9 cellular contexts compared by ENCODE assay signal in genomic region chr10:59580257-59580863, GRCh38.
A peak's percentile ranks its signal among the peaks of the same experiment; 100 is the strongest.
DNase-seq lines count a peak whose midpoint lies in the region; ATAC-seq, FAIRE-seq and TF ChIP-seq lines count a peak whose summit lies in the region.
"Had no signal": no experiment of that assay in that cellular context is flagged by ENCODE, and none has a peak within 500 bp of the region (broad histone marks: within the 10 kb centered on the region; RNA-seq: fewer than 3 reads in every experiment).

No MANE protein-coding gene starts in this region.

- no peaks in the 10 kb centered on the region for H3K27me3 ChIP-seq in body of pancreas
- H3K27me3 ChIP-seq in HepG2 (ENCODE audit: control insufficient read depth in 1 of 2, insufficient read depth in 2 of 2, low read length in 2 of 2), result no peaks in the 10 kb centered on the region; a peak in 2 of 5 replicates

- no peaks in the 10 kb centered on the region for H4K20me1 ChIP-seq in HepG2 (ENCODE audit: insufficient read depth, low read length)

- in situ Hi-C loops in HepG2 (cut with HindIII; ENCODE audit: extremely low pct_ligation_motif_present, low pct_unique_long_range_greater_than_20kb), result loop anchor here (25.0 kb wide), 1 partner anchor 668 kb away; no protein-coding TSS in a partner anchor

- CTCF ChIA-PET in HepG2 (lab: Yijun Ruan, JAX; ENCODE audit: low intra/inter-chr PET ratio, low total read pairs), result no interaction called here

- TF ChIP-seq EP300 in HepG2 (IDR thresholded peaks at IDR 0.05; ENCODE audit: low read depth in 2 of 2, low read length in 2 of 2), result no peak
- no peak for TF ChIP-seq EP300 in HepG2 (CRISPR knock-in tag; IDR thresholded peaks at IDR 0.05; ENCODE audit: borderline replicate concordance)

- FAIRE-seq in HepG2 (lab: Jason Lieb, UNC), result no peak

- intact Hi-C loops in body of pancreas (cut with DNase I) (no loop called here), HepG2 (cut with micrococcal nuclease; ENCODE audit: unreplicated experiment) (loop anchor here (1.0 kb wide), 1 partner anchor 798 kb away; no protein-coding TSS in a partner anchor)

- no peak for TF ChIP-seq RAD21 in HepG2 (CRISPR knock-in tag; IDR thresholded peaks at IDR 0.05)

- H3K9me3 ChIP-seq in body of pancreas, result no peaks in the 10 kb centered on the region
- no peaks in the 10 kb centered on the region for H3K9me3 ChIP-seq in HepG2 (ENCODE audit: low read length)

- no peak for ATAC-seq in body of pancreas
- no peak for ATAC-seq in HepG2
- ATAC-seq in HG02571 (IDR thresholded peaks at IDR 0.05; ENCODE audit: unreplicated experiment), result no peak
- no peak for ATAC-seq in HG02840 (IDR thresholded peaks at IDR 0.05; ENCODE audit: low FRiP score, unreplicated experiment)
- no peak for ATAC-seq in GM19395 (IDR thresholded peaks at IDR 0.05; ENCODE audit: unreplicated experiment)

- no peaks in the 10 kb centered on the region for H3K4me1 ChIP-seq in body of pancreas
- no peaks in the 10 kb centered on the region for H3K4me1 ChIP-seq in HepG2 (ENCODE audit: insufficient read depth, low read length)

- TF ChIP-seq CTCF in body of pancreas (IDR thresholded peaks at IDR 0.05) (peak in 5 of 7 experiments; percentile 19 to 48 (median 44)), HepG2 (CRISPR knock-in tag; IDR thresholded peaks at IDR 0.05) (peak; percentile 44)

- H3K4me2 ChIP-seq in HepG2 (ENCODE audit: low read depth, low read length), result no peak overlapping the region

- DNase-seq in COLO668 (lab: John Stamatoyannopoulos, UW; ENCODE audit: unreplicated experiment) (peak; percentile 3), LoVo (ENCODE audit: low spot score) (peak; percentile 25), body of pancreas (no peak), HepG2 (ENCODE audit: low spot score) (peak; percentile 3), GM19238 (ENCODE audit: insufficient read length, low spot score) (no peak)
- DNase-seq: activated naive CD8-positive, alpha-beta T cell treated with anti-CD3 and anti-CD28 coated beads, Interleukin-2, amount 10 ng/mL, durations not matched to agents 7 days and 5 days had no signal

- 42 to 65% methylated on average over 1 of the region's 1 CpG for WGBS in body of pancreas, 2 donors
- 0% methylated on average over 1 of the region's 1 CpG for WGBS in HepG2 (ENCODE audit: low lambda C conversion rate)

- H2AFZ ChIP-seq in HepG2 (ENCODE audit: low read length), result no peak overlapping the region

- no peak overlapping the region for H3K9ac ChIP-seq in HepG2 (ENCODE audit: insufficient read depth, low read depth, low read length)

- BruUV-seq in HepG2 (replicated peaks; lab: Mats Ljungman, UMichigan), result no TSS peak

- no peaks in the 10 kb centered on the region for H3K36me3 ChIP-seq in body of pancreas (replicated peaks in 1 of 2; ENCODE audit: insufficient read depth in 1 of 2, low read depth in 2 of 2)
- no peaks in the 10 kb centered on the region for H3K36me3 ChIP-seq in HepG2 (replicated peaks in 1 of 2; ENCODE audit: control insufficient read depth in 1 of 2, insufficient read depth in 2 of 2, low read length in 2 of 2)

- H3K27ac ChIP-seq in body of pancreas (no peak overlapping the region), HepG2 (ENCODE audit: extremely low read length, insufficient read depth, low read length) (no peak overlapping the region)

- TF ChIP-seq POLR2A in body of pancreas (IDR thresholded peaks at IDR 0.05), result no peak
- no peak for TF ChIP-seq POLR2A in HepG2 (IDR thresholded peaks at IDR 0.05; ENCODE audit: insufficient read depth in 1 of 2, low read depth in 2 of 2, low read length in 2 of 2)

- no peaks in the 10 kb centered on the region for H3K79me2 ChIP-seq in HepG2 (ENCODE audit: insufficient read depth, low read length)

- H3K4me3 ChIP-seq in body of pancreas (no peak overlapping the region), HepG2 (replicated peaks in 1 of 3; ENCODE audit: insufficient read depth in 1 of 3, low read depth in 2 of 3, low read length in 3 of 3) (no peak overlapping the region)

- POLR2A ChIA-PET in HepG2 (lab: Yijun Ruan, JAX), result no interaction called here

TF ChIP-seq in HepG2, 621 proteins besides CTCF, POLR2A, EP300 and RAD21:
- no peak for TF ChIP-seq ZBTB44 (CRISPR knock-in tag; IDR thresholded peaks at IDR 0.05)
- peak; percentile 60 for TF ChIP-seq STAG1 (CRISPR knock-in tag; IDR thresholded peaks at IDR 0.05)

Comparison
In these comparisons a context has a peak if more than half of its experiments do, and no peak if none do; other contexts are left out.
1. DNase-seq: peak in COLO668 (single experiment), LoVo (single experiment) and HepG2 (single experiment); none in body of pancreas (0 of 4) and GM19238 (single experiment).